ENCODE assay signal across 14 cellular contexts in genomic region chr4:168908093-168908492, GRCh38.
A peak's percentile ranks its signal among the peaks of the same experiment; 100 is the strongest.
DNase-seq lines count a peak whose midpoint lies in the region; ATAC-seq and TF ChIP-seq lines count a peak whose summit lies in the region.
"Had no signal": no experiment of that assay in that cellular context is flagged by ENCODE, and none has a peak within 500 bp of the region (broad histone marks: within the 10 kb centered on the region; RNA-seq: fewer than 3 reads in every experiment).

No MANE protein-coding gene starts in this region.

- H3K27ac ChIP-seq in right atrium auricular region: peak overlapping the region; percentile 36 to 42
- peak overlapping the region; percentile 63 for H3K27ac ChIP-seq in vagina

- intact Hi-C loops in Right ventricle myocardium inferior (cut with DNase I): no loop called here
- intact Hi-C loops in vagina (cut with DNase I): no loop called here

- H3K4me1 ChIP-seq in right atrium auricular region (peaks cover 0 to 49% of the 10 kb centered on the region in 2 donors), vagina (peaks cover 17% of the 10 kb centered on the region)

- no peak for ATAC-seq in Right ventricle myocardium inferior
- no peak for ATAC-seq in central memory CD8-positive, alpha-beta T cell (replicated peaks; ENCODE audit: extremely low read depth, poor library complexity, severe bottlenecking)
- no peak for ATAC-seq in HG02973 (IDR thresholded peaks at IDR 0.05; ENCODE audit: unreplicated experiment)
- ATAC-seq: T-helper 17 cell had no signal

- no peaks in the 10 kb centered on the region for H3K27me3 Mint-ChIP-seq in central memory CD8-positive, alpha-beta T cell
- no peaks in the 10 kb centered on the region for H3K27me3 Mint-ChIP-seq in mesothelial cell of epicardium (ENCODE audit: low read depth)
- H3K27me3 Mint-ChIP-seq: activated CD4-positive, alpha-beta T cell treated with anti-CD3 and anti-CD28 coated beads, Interleukin-2, amount 10 ng/mL, durations not matched to agents 7 days and 5 days; dendritic cell treated with granulocyte-macrophage colony-stimulating factor and Interleukin-4, amounts not matched to agents 40 ng/mL and 50 ng/mL, for 4 days; memory B cell; T-helper 17 cell had no signal

- no peak for TF ChIP-seq CTCF in right atrium auricular region (IDR thresholded peaks at IDR 0.05)
- no peak for TF ChIP-seq CTCF in mesothelial cell of epicardium (IDR thresholded peaks at IDR 0.05; ENCODE audit: unreplicated experiment)
- no peak for TF ChIP-seq CTCF in vagina (IDR thresholded peaks at IDR 0.05)

- no peaks in the 10 kb centered on the region for H3K27me3 ChIP-seq in right atrium auricular region
- H3K27me3 ChIP-seq in vagina: no peaks in the 10 kb centered on the region
- H3K27me3 ChIP-seq: tibial nerve had no signal

- H3K4me3 Mint-ChIP-seq in central memory CD8-positive, alpha-beta T cell: no peak overlapping the region
- no peak overlapping the region for H3K4me3 Mint-ChIP-seq in mesothelial cell of epicardium
- H3K4me3 Mint-ChIP-seq: activated CD4-positive, alpha-beta T cell treated with anti-CD3 and anti-CD28 coated beads, Interleukin-2, amount 10 ng/mL, durations not matched to agents 7 days and 5 days; dendritic cell treated with granulocyte-macrophage colony-stimulating factor and Interleukin-4, amounts not matched to agents 40 ng/mL and 50 ng/mL, for 4 days; memory B cell; T-helper 17 cell had no signal

- H3K9me3 Mint-ChIP-seq in central memory CD8-positive, alpha-beta T cell: no peaks in the 10 kb centered on the region
- H3K9me3 Mint-ChIP-seq in mesothelial cell of epicardium: no peaks in the 10 kb centered on the region
- H3K9me3 Mint-ChIP-seq: activated CD4-positive, alpha-beta T cell treated with anti-CD3 and anti-CD28 coated beads, Interleukin-2, amount 10 ng/mL, durations not matched to agents 7 days and 5 days; dendritic cell treated with granulocyte-macrophage colony-stimulating factor and Interleukin-4, amounts not matched to agents 40 ng/mL and 50 ng/mL, for 4 days; memory B cell had no signal

- H3K36me3 ChIP-seq in right atrium auricular region (peaks cover 80% of the 10 kb centered on the region), vagina (peaks cover 0 to 55% of the 10 kb centered on the region in 2 donors)

- peaks cover 9% of the 10 kb centered on the region for H3K4me1 Mint-ChIP-seq in central memory CD8-positive, alpha-beta T cell
- H3K4me1 Mint-ChIP-seq in mesothelial cell of epicardium: peaks cover 9% of the 10 kb centered on the region
- H3K4me1 Mint-ChIP-seq: memory B cell, T-helper 17 cell had no signal

- peaks cover 3% of the 10 kb centered on the region for H3K36me3 Mint-ChIP-seq in central memory CD8-positive, alpha-beta T cell (ENCODE audit: insufficient read depth)
- peaks cover 20% of the 10 kb centered on the region for H3K36me3 Mint-ChIP-seq in mesothelial cell of epicardium
- H3K36me3 Mint-ChIP-seq: memory B cell had no signal

- H3K4me3 ChIP-seq in right atrium auricular region: no peak overlapping the region
- no peak overlapping the region for H3K4me3 ChIP-seq in vagina
- H3K4me3 ChIP-seq: tibial nerve had no signal

- H3K27ac Mint-ChIP-seq in central memory CD8-positive, alpha-beta T cell (ENCODE audit: low read depth): peak overlapping the region; percentile 41
- H3K27ac Mint-ChIP-seq in mesothelial cell of epicardium: peak overlapping the region; percentile 54
- H3K27ac Mint-ChIP-seq: activated CD4-positive, alpha-beta T cell treated with anti-CD3 and anti-CD28 coated beads, Interleukin-2, amount 10 ng/mL, durations not matched to agents 7 days and 5 days; dendritic cell treated with granulocyte-macrophage colony-stimulating factor and Interleukin-4, amounts not matched to agents 40 ng/mL and 50 ng/mL, for 4 days; memory B cell; T-helper 17 cell had no signal

- DNase-seq in right atrium auricular region (ENCODE audit: low spot score) (no peak), Right ventricle myocardium inferior (ENCODE audit: missing footprints) (no peak), mesothelial cell of epicardium (ENCODE audit: low spot score in 2 of 2, unreplicated experiment in 2 of 2) (no peak), vagina (ENCODE audit: extremely low spot score in 2 of 2) (no peak), NCI-H1092 (lab: John Stamatoyannopoulos, UW) (no peak), Ammon's horn (ENCODE audit: low spot score) (no peak)
- no peak for DNase-seq in central memory CD8-positive, alpha-beta T cell (ENCODE audit: low spot score in 2 of 2)
- DNase-seq: activated CD4-positive, alpha-beta T cell treated with anti-CD3 and anti-CD28 coated beads, Interleukin-2, amount 10 ng/mL, durations not matched to agents 7 days and 5 days; DND-41; T-helper 17 cell had no signal

- H3K9me3 ChIP-seq in right atrium auricular region: no peaks in the 10 kb centered on the region
- H3K9me3 ChIP-seq in vagina: no peaks in the 10 kb centered on the region
- H3K9me3 ChIP-seq: tibial nerve had no signal

- no peak for TF ChIP-seq POLR2A in vagina (IDR thresholded peaks at IDR 0.05)
